9 cellular contexts compared by ENCODE assay signal in the genomic region with DNA sequence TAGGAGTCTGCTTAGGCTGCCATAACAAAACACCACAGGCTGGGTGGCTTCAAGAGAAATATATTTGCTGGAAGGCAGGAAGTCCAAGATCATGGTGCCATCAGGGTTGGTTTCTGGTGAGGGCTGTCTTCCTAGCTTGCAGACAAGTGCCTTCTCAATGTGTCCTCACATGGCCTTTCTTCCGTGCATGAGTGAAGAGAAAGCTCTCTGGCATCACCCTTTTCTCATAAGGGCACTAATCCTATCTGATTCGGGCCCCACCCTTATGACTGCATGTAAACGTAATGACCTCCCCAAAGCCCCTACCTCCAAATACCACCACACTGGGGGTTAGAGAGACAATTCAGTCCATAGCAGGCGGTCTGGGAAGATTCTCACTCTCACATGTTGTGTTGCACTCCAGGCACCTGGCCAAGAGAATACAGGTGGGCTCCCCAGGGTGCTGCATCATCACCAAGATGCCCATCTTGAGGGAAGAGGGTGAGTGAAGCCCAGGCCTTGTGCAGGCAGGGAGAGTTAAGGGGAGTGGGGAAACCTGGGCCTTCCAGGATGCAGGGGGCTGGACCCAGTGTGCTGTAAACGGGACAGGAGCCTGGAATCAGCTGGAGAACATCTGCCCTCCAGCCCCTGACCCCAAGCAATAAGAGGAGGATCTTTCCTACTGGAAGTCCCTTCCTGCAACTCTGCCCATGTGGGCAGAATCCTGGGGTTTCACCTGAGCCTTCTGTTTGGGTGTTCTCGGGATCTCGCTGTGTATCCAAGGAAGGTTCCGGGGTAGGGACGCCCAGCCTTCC. TPM values are rescaled to one million over a fixed set of nuclear protein-coding genes. Genes with fewer than 3 reads are reported as not detected.
DNase-seq lines count a peak whose midpoint lies in the region; TF ChIP-seq lines count a peak whose summit lies in the region.
"Had no signal": no experiment of that assay in that cellular context is flagged by ENCODE, and none has a peak within 500 bp of the region (broad histone marks: within the 10 kb centered on the region; RNA-seq: fewer than 3 reads in every experiment).

No MANE protein-coding gene starts in this region.

- no peak overlapping the region for H2BK120ac ChIP-seq in trophoblast cell (ENCODE audit: insufficient read depth, low read length, poor library complexity)

- H3K4me2 ChIP-seq in trophoblast cell (ENCODE audit: low read length): no peak overlapping the region

- peak overlapping the region; percentile 83 for H3K27ac Mint-ChIP-seq in Caco-2 (ENCODE audit: unreplicated experiment)

- H3K4ac ChIP-seq in trophoblast cell (ENCODE audit: low read depth, low read length): no peak overlapping the region

- H3K9ac ChIP-seq in NT2/D1 (ENCODE audit: insufficient read length, low read depth) (peak overlapping the region; percentile 88), trophoblast cell (ENCODE audit: low read length) (no peak overlapping the region)

- no peak overlapping the region for H3K14ac ChIP-seq in trophoblast cell (ENCODE audit: low read length)

- POLR2A ChIA-PET in Caco-2 (lab: Charles Lee): interaction anchor here (0.7 to 0.9 kb wide), 2 partner anchors 80 to 97 kb away, joined by 3 to 4 read pairs; a partner anchor contains a TSS

- peaks cover 6% of the 10 kb centered on the region for H3K79me1 ChIP-seq in trophoblast cell (ENCODE audit: low read length)

- H3K27me3 Mint-ChIP-seq in Caco-2 (ENCODE audit: insufficient read depth, unreplicated experiment): no peaks in the 10 kb centered on the region

- no peak for TF ChIP-seq EP300 in esophagus muscularis mucosa (IDR thresholded peaks at IDR 0.05)

- DNase-seq in Caco-2 (no peak), NT2/D1 (ENCODE audit: low read depth, low spot score) (no peak), esophagus muscularis mucosa (ENCODE audit: extremely low spot score) (no peak), trophoblast cell (peak; percentile 56 to 63), SW 1271 (lab: John Stamatoyannopoulos, UW) (no peak), cortex of kidney (lab: John Stamatoyannopoulos, UW) (no peak)
- DNase-seq in stimulated activated CD4-positive, alpha-beta T cell treated with anti-CD3 and anti-CD28 coated beads, Interleukin-4, amount 100 ng/mL, for 4 hours: no peak
- no peak for DNase-seq in effector CD8-positive, alpha-beta T cell (lab: John Stamatoyannopoulos, UW)

- peak overlapping the region; percentile 27 for H2AK5ac ChIP-seq in trophoblast cell (ENCODE audit: low read length)

- peaks cover 3% of the 10 kb centered on the region for H3K79me2 ChIP-seq in trophoblast cell (ENCODE audit: control insufficient read depth, insufficient read depth, low read length, poor library complexity)

- H2BK12ac ChIP-seq in trophoblast cell (ENCODE audit: low read length): no peak overlapping the region

- H3K18ac ChIP-seq in trophoblast cell (ENCODE audit: low read length): no peak overlapping the region

- H2AFZ ChIP-seq in trophoblast cell (ENCODE audit: insufficient read depth, low read length, poor library complexity): no peak overlapping the region

- intact Hi-C loops in Caco-2 (cut with micrococcal nuclease; ENCODE audit: unreplicated experiment): no loop called here
- intact Hi-C loops in esophagus muscularis mucosa (cut with DNase I): no loop called here

- peak overlapping the region; percentile 94 for H4K8ac ChIP-seq in trophoblast cell (ENCODE audit: low read depth, low read length)

- peak overlapping the region; percentile 83 to 88 (median 86) for H3K27ac ChIP-seq in esophagus muscularis mucosa (replicated peaks in 1 of 4)
- H3K27ac ChIP-seq in trophoblast cell (ENCODE audit: low read depth, low read length): no peak overlapping the region

- no peaks in the 10 kb centered on the region for H3K36me3 Mint-ChIP-seq in Caco-2 (ENCODE audit: insufficient read depth, unreplicated experiment)

- H3K9me3 Mint-ChIP-seq in Caco-2 (ENCODE audit: unreplicated experiment): no peaks in the 10 kb centered on the region

- H3K23ac ChIP-seq in trophoblast cell (ENCODE audit: low read length): no peak overlapping the region

- TSS peak; percentile 86 for BruUV-seq in Caco-2 (replicated peaks; lab: Mats Ljungman, UMichigan)

- peak overlapping the region; percentile 90 for H4K91ac ChIP-seq in trophoblast cell (ENCODE audit: low read depth, low read length)

- peak overlapping the region; percentile 76 for H3K4me3 Mint-ChIP-seq in Caco-2 (ENCODE audit: unreplicated experiment)

- H3K27me3 ChIP-seq in Caco-2 (replicated peaks; ENCODE audit: control insufficient read depth, insufficient read depth, low read length): no peaks in the 10 kb centered on the region
- no peaks in the 10 kb centered on the region for H3K27me3 ChIP-seq in NT2/D1 (ENCODE audit: insufficient read depth, insufficient read length)
- H3K27me3 ChIP-seq in esophagus muscularis mucosa: no peaks in the 10 kb centered on the region
- no peaks in the 10 kb centered on the region for H3K27me3 ChIP-seq in trophoblast cell (ENCODE audit: insufficient read depth, low read length)

- no peak for TF ChIP-seq CTCF in Caco-2 (IDR thresholded peaks at IDR 0.05; ENCODE audit: insufficient read depth in 1 of 2, low read depth in 1 of 2, low read length in 1 of 2, severe bottlenecking in 1 of 2, unreplicated experiment in 1 of 2)
- no peak for TF ChIP-seq CTCF in esophagus muscularis mucosa (IDR thresholded peaks at IDR 0.05)

- no peaks in the 10 kb centered on the region for H3K36me3 ChIP-seq in Caco-2 (ENCODE audit: control insufficient read depth, insufficient read depth, low read length)
- no peaks in the 10 kb centered on the region for H3K36me3 ChIP-seq in NT2/D1 (ENCODE audit: insufficient read depth, insufficient read length, low read length)
- no peaks in the 10 kb centered on the region for H3K36me3 ChIP-seq in esophagus muscularis mucosa
- no peaks in the 10 kb centered on the region for H3K36me3 ChIP-seq in trophoblast cell (ENCODE audit: control insufficient read depth in 1 of 2, insufficient read depth in 2 of 2, low read length in 2 of 2)

- H2BK5ac ChIP-seq in trophoblast cell (ENCODE audit: low read depth, low read length, poor library complexity): no peak overlapping the region

- H3K9me3 ChIP-seq in Caco-2 (no peaks in the 10 kb centered on the region), NT2/D1 (ENCODE audit: insufficient read depth, low read length) (no peaks in the 10 kb centered on the region), esophagus muscularis mucosa (peaks cover 0 to 8% (median 6%) of the 10 kb centered on the region in 4 donors), trophoblast cell (ENCODE audit: insufficient read depth, low read depth, low read length) (peaks cover 4% of the 10 kb centered on the region)

- TF ChIP-seq POLR2A in esophagus muscularis mucosa (IDR thresholded peaks at IDR 0.05; ENCODE audit: low read depth): no peak

- H4K12ac ChIP-seq in trophoblast cell (ENCODE audit: low read depth, low read length): peak overlapping the region; percentile 32

- H3K4me3 ChIP-seq in Caco-2 (ENCODE audit: low read depth, low read length): peak overlapping the region; percentile 45
- peak overlapping the region; percentile 65 for H3K4me3 ChIP-seq in NT2/D1 (ENCODE audit: insufficient read length, low read depth)
- H3K4me3 ChIP-seq in esophagus muscularis mucosa: peak overlapping the region; percentile 55 to 65 (median 60)
- H3K4me3 ChIP-seq in trophoblast cell (ENCODE audit: low read depth, low read length): no peak overlapping the region

- peaks cover 6% of the 10 kb centered on the region; the same call in 1 of the 2 replicates for H3K4me1 ChIP-seq in Caco-2
- H3K4me1 ChIP-seq in NT2/D1 (ENCODE audit: insufficient read depth, insufficient read length): peaks cover 8% of the 10 kb centered on the region
- H3K4me1 ChIP-seq in esophagus muscularis mucosa: peaks cover 15 to 25% (median 23%) of the 10 kb centered on the region in 4 donors
- peaks cover 0 to 8% of the 10 kb centered on the region in 2 experiments for H3K4me1 ChIP-seq in trophoblast cell (ENCODE audit: control insufficient read depth in 1 of 2, insufficient read depth in 2 of 2, low read length in 2 of 2)

- WGBS in esophagus muscularis mucosa: 91% methylated on average over 9 of the region's 9 CpGs
- WGBS in trophoblast cell (ENCODE audit: extremely low coverage, insufficient coverage, insufficient read length): no CpG with 5 or more reads among the region's 9 CpGs

- peaks cover 5% of the 10 kb centered on the region for H3K4me1 Mint-ChIP-seq in Caco-2 (ENCODE audit: low read depth, unreplicated experiment)

- CTCF ChIA-PET in Caco-2 (lab: Charles Lee): interaction anchor here (0.8 to 1.0 kb wide), 3 partner anchors 9 to 74 kb away, joined by 3 to 5 read pairs (median 5); a partner anchor contains a TSS

RNA-seq across cellular contexts. Expression of a gene that starts 10.2 kb away (rescaled TPM):
- total RNA-seq in Caco-2 (2022) (0.54 TPM in 1 of 2 replicates, not detected in the other), esophagus muscularis mucosa (not detected)
- 0.14 and 0.17 TPM in 2 replicates for polyA plus RNA-seq in trophoblast cell (2013)
- polyA plus RNA-seq: fibroblast of lung had no signal

RNA-seq across cellular contexts. Expression of a gene that starts 15.3 kb away (rescaled TPM):
- total RNA-seq in Caco-2 (2022) (0.12 and 0.32 TPM in 2 replicates), esophagus muscularis mucosa (10 to 100 TPM in 2 of 4 donors, 1 to 10 TPM in 2; 5.6 to 38.1 (median 20.7) TPM)
- polyA plus RNA-seq in trophoblast cell (2013): 0.05 and 0.06 TPM in 2 replicates

RNA-seq across cellular contexts. Expression of a gene that starts 32.9 kb away (rescaled TPM):
- total RNA-seq in Caco-2 (2022): 103 and 104 TPM in 2 replicates
- 100 to 1,000 TPM; 121 to 176 (median 137) TPM for total RNA-seq in esophagus muscularis mucosa
- polyA plus RNA-seq in trophoblast cell (2013): 37.9 and 39.2 TPM in 2 replicates

RNA-seq across cellular contexts. Expression of a gene that starts 52.1 kb away (rescaled TPM):
- total RNA-seq in Caco-2 (2022) (401 and 448 TPM in 2 replicates), esophagus muscularis mucosa (under 1 TPM in 1 of 4 donors, not detected in 3; 0.86 TPM)
- 0.16 and 0.17 TPM in 2 replicates for polyA plus RNA-seq in trophoblast cell (2013)
- total RNA-seq: fibroblast of lung had no signal
- polyA plus RNA-seq: fibroblast of lung had no signal

Comparison
In these comparisons a context has a peak if more than half of its experiments do, and no peak if none do; other contexts are left out.
1. DNase-seq: peak in trophoblast cell (2 of 2); none in Caco-2 (0 of 2), NT2/D1 (single experiment), esophagus muscularis mucosa (single experiment), SW 1271 (0 of 2), stimulated activated CD4-positive, alpha-beta T cell treated with anti-CD3 and anti-CD28 coated beads, Interleukin-4, amount 100 ng/mL, for 4 hours (0 of 2), effector CD8-positive, alpha-beta T cell (single experiment) and cortex of kidney (single experiment).